ENCODE assay signal across 33 cellular contexts in genomic region chr5:93644760-93645159, GRCh38.
"Had no signal": no experiment of that assay in that cellular context is flagged by ENCODE, and none has a peak within 500 bp of the region (broad histone marks: within the 10 kb centered on the region; RNA-seq: fewer than 3 reads in every experiment).

No MANE protein-coding gene starts in this region.

- H3K27ac ChIP-seq: adrenal gland, body of pancreas, brain microvascular endothelial cell, breast epithelium, VCaP had no signal

- H3K27me3 ChIP-seq: adrenal gland, body of pancreas, brain microvascular endothelial cell, breast epithelium had no signal

- H3K4me3 ChIP-seq: adrenal gland, body of pancreas, breast epithelium had no signal

- H3K4me1 ChIP-seq: adrenal gland, body of pancreas, breast epithelium had no signal

- H3K9me3 ChIP-seq: adrenal gland, body of pancreas, breast epithelium had no signal

- H3K36me3 ChIP-seq: adrenal gland, brain microvascular endothelial cell, breast epithelium had no signal

- FAIRE-seq: astrocyte, TTC549 had no signal

- DNase-seq: activated B cell treated with CpG ODN at 0.5 μM for 24 hours; activated CD4-positive, alpha-beta memory T cell treated with anti-CD3 and anti-CD28 coated beads for 36 hours; activated CD4-positive, alpha-beta T cell treated with anti-CD3 and anti-CD28 coated beads for 4 hours; activated CD4-positive, alpha-beta T cell treated with anti-CD3 and anti-CD28 coated beads, Interleukin-2, amount 10 ng/mL, durations not matched to agents 24 days and 14 days; activated CD4-positive, alpha-beta T cell treated with anti-CD3 and anti-CD28 coated beads, Interleukin-2, amount 50 U/mL, for 1 hour; activated CD4-positive, alpha-beta T cell treated with anti-CD3 and anti-CD28 coated beads, Interleukin-2, amount 50 U/mL, for 4 hours; activated CD4-positive, CD25-positive, alpha-beta regulatory T cell treated with anti-CD3 and anti-CD28 coated beads, Interleukin-2, amount 50 U/mL, for 72 hours; activated CD8-positive, alpha-beta memory T cell treated with anti-CD3 and anti-CD28 coated beads, Interleukin-2, amount 50 U/mL, for 4 hours; activated CD8-positive, alpha-beta T cell treated with anti-CD3 and anti-CD28 coated beads for 36 hours; activated effector memory CD4-positive, alpha-beta T cell treated with anti-CD3 and anti-CD28 coated beads, Interleukin-2, amount 50 U/mL, for 16 hours; activated gamma-delta T cell treated with Interleukin-2 at 50 U/mL for 16 hours; activated naive CD4-positive, alpha-beta T cell; activated naive CD4-positive, alpha-beta T cell treated with anti-CD3 and anti-CD28 coated beads for 36 hours; activated naive CD4-positive, alpha-beta T cell treated with anti-CD3 and anti-CD28 coated beads, Interleukin-2, amount 50 U/mL, for 16 hours; activated naive CD8-positive, alpha-beta T cell treated with anti-CD3 and anti-CD28 coated beads for 36 hours; activated T-cell treated with anti-CD3 and anti-CD28 coated beads for 4 hours; activated T-cell treated with anti-CD3 and anti-CD28 coated beads, Interleukin-2, amount 50 U/mL, for 1 hour; activated T-cell treated with anti-CD3 and anti-CD28 coated beads, Interleukin-2, amount 50 U/mL, for 4 hours; activated T-cell treated with anti-CD3 and anti-CD28 coated beads, Interleukin-2, amount 50 U/mL, for 72 hours; adrenal gland; amniotic stem cell; aorta; body of pancreas; brain microvascular endothelial cell; central memory CD4-positive, alpha-beta T cell; T-helper 2 cell; T-helper 9 cell had no signal

- ATAC-seq: activated CD8-positive, alpha-beta T cell treated with anti-CD3 and anti-CD28 coated beads for 36 hours; activated naive CD4-positive, alpha-beta T cell treated with anti-CD3 and anti-CD28 coated beads, Interleukin-2, amount 50 U/mL, for 72 hours; activated T-cell treated with anti-CD3 and anti-CD28 coated beads, Interleukin-2, amount 50 U/mL, for 4 hours; activated T-cell treated with anti-CD3 and anti-CD28 coated beads, Interleukin-2, amount 50 U/mL, for 72 hours; activated T-helper 17 cell treated with anti-CD3 and anti-CD28 coated beads, Interleukin-2, amount 50 U/mL, for 72 hours; body of pancreas had no signal
